Comparison of ENCODE assay signal across 3 cellular contexts in genomic region chr6:32367641-32368040, GRCh38.
TF ChIP-seq lines count a peak whose summit lies in the region.

No MANE protein-coding gene starts in this region.

TF ChIP-seq in A549, 52 proteins besides CTCF, POLR2A, EP300 and RAD21:
- no peak for TF ChIP-seq GATA3 (IDR thresholded peaks at IDR 0.05; ENCODE audit: borderline replicate concordance)
- no peak for TF ChIP-seq BHLHE40 (IDR thresholded peaks at IDR 0.05; ENCODE audit: low read depth, low read length)
- no peak for TF ChIP-seq ZFP36 (IDR thresholded peaks at IDR 0.05; ENCODE audit: borderline replicate concordance, partially characterized antibody)
- TF ChIP-seq ESRRA (IDR thresholded peaks at IDR 0.05; ENCODE audit: borderline replicate concordance, low read length) = no peak
- peak; percentile 95 for TF ChIP-seq MAFK (IDR thresholded peaks at IDR 0.05; ENCODE audit: partially characterized antibody)
- no peak for TF ChIP-seq NR3C1 (IDR thresholded peaks at IDR 0.05)
- no peak for TF ChIP-seq KDM1A (IDR thresholded peaks at IDR 0.05; ENCODE audit: low read depth)

TF ChIP-seq in IMR-90, 13 proteins besides CTCF, POLR2A, EP300 and RAD21:
- TF ChIP-seq MAFK (IDR thresholded peaks at IDR 0.05; ENCODE audit: low read depth, low read length) (peak; percentile 98), MAZ (IDR thresholded peaks at IDR 0.05; ENCODE audit: borderline replicate concordance, low read depth, low read length) (no peak)
TF ChIP-seq in IMR-90: peak in this region for 1.

TF ChIP-seq in H1, 55 proteins besides CTCF, POLR2A, EP300 and RAD21:
- TF ChIP-seq CREB1 (IDR thresholded peaks at IDR 0.05) (no peak), MAFK (IDR thresholded peaks at IDR 0.05; ENCODE audit: low read depth, low read length) (peak; percentile 92), RXRA (IDR thresholded peaks at IDR 0.05; ENCODE audit: insufficient read depth, low read depth, low read length) (no peak), CEBPB (IDR thresholded peaks at IDR 0.05; ENCODE audit: low read depth, low read length) (no peak)
